In genomic region chr7:116953727-116954442, GRCh38 we compare ENCODE assay signal across 8 cellular contexts. TPM values are rescaled to one million over a fixed set of nuclear protein-coding genes. Genes with fewer than 3 reads are reported as not detected.
DNase-seq lines count a peak whose midpoint lies in the region; ATAC-seq and TF ChIP-seq lines count a peak whose summit lies in the region.

No MANE protein-coding gene starts in this region.

- H2AFZ ChIP-seq in ACC112 (ENCODE audit: low read length, unreplicated experiment), result peak overlapping the region; percentile 88

- no peaks in the 10 kb centered on the region for H3K27me3 ChIP-seq in ACC112 (ENCODE audit: insufficient read depth, low read length)
- H3K27me3 ChIP-seq in right lobe of liver, result no peaks in the 10 kb centered on the region

- ATAC-seq in HG02852 (IDR thresholded peaks at IDR 0.05; ENCODE audit: unreplicated experiment), result peak; percentile 38
- peak; percentile 77 to 89 (median 82) for ATAC-seq in right lobe of liver

- intact Hi-C loops in right lobe of liver (cut with DNase I), result no loop called here

- WGBS in right lobe of liver (ENCODE audit: insufficient coverage, low coverage, low lambda C conversion rate, missing lambda C conversion rate), result 3% methylated on average over 12 of the region's 89 CpGs

- no peak for TF ChIP-seq CTCF in GM13976 (IDR thresholded peaks at IDR 0.05; ENCODE audit: borderline replicate concordance, control extremely low read depth, extremely low read depth, insufficient read depth, missing control alignments)
- TF ChIP-seq CTCF in WI38 (IDR thresholded peaks at IDR 0.05; ENCODE audit: low read depth, low read length), result no peak
- no peak for TF ChIP-seq CTCF in right lobe of liver (IDR thresholded peaks at IDR 0.05)

- in situ Hi-C loops in GM13976 (cut with MboI; ENCODE audit: low sequenced_read_pairs, unreplicated experiment), result no loop called here

- H3K4me3 ChIP-seq in ACC112 (ENCODE audit: low read depth, low read length) (peak overlapping the region; percentile 90), WI38 (ENCODE audit: low read depth, low read length) (peak overlapping the region; percentile 74), right lobe of liver (peak overlapping the region; percentile 71 to 83 (median 76))

- no peaks in the 10 kb centered on the region for H3K9me3 ChIP-seq in right lobe of liver

- peak overlapping the region; percentile 88 for H3K27ac ChIP-seq in ACC112 (ENCODE audit: low read depth, low read length)
- peak overlapping the region; percentile 98 for H3K27ac ChIP-seq in right lobe of liver

- peak; percentile 79 for DNase-seq in GM13976 (ENCODE audit: low spot score)
- peak; percentile 60 for DNase-seq in NCI-H2029 (lab: John Stamatoyannopoulos, UW)
- peak; percentile 76 for DNase-seq in ecto neural progenitor cell (ENCODE audit: low spot score)
- DNase-seq in right lobe of liver, result peak; percentile 61 to 65 (median 65)
- DNase-seq in stimulated activated CD8-positive, alpha-beta memory T cell treated with anti-CD3 and anti-CD28 coated beads, Interleukin-15, amount 100 ng/mL, for 24 hours (ENCODE audit: low read depth), result peak; percentile 7

- H3K36me3 ChIP-seq in ACC112 (ENCODE audit: insufficient read depth, low read length) (no peaks in the 10 kb centered on the region; the same call in 1 of the 2 replicates), right lobe of liver (no peaks in the 10 kb centered on the region)

- TF ChIP-seq POLR2A in right lobe of liver (IDR thresholded peaks at IDR 0.05), result peak; percentile 79

- H3K79me2 ChIP-seq in ACC112 (ENCODE audit: control insufficient read depth, insufficient read depth, low read length, unreplicated experiment), result peaks cover 40% of the 10 kb centered on the region

- H3K4me1 ChIP-seq in ACC112 (ENCODE audit: control insufficient read depth, insufficient read depth, low read length, unreplicated experiment) (peaks cover 25% of the 10 kb centered on the region), right lobe of liver (peaks cover 0 to 33% (median 5%) of the 10 kb centered on the region in 4 donors)

RNA-seq across cellular contexts. Expression of gene ST7, which starts 0.6 kb away (rescaled TPM):
- 10 to 100 TPM; 17.4 to 29.9 (median 22.4) TPM for total RNA-seq in right lobe of liver

Comparison
In these comparisons a context has a peak if more than half of its experiments do, and no peak if none do; other contexts are left out.
1. Peak in every context shown above with its lines: DNase-seq, ATAC-seq, H3K4me3 ChIP-seq and H3K27ac ChIP-seq.
2. DNase-seq: peak in every context shown above with its lines; median percentile 79 in GM13976; 76 in ecto neural progenitor cell; 65 in right lobe of liver; 60 in NCI-H2029; 7 in stimulated activated CD8-positive, alpha-beta memory T cell treated with anti-CD3 and anti-CD28 coated beads, Interleukin-15, amount 100 ng/mL, for 24 hours.